24 cellular contexts compared by ENCODE assay signal in genomic region chr1:217472915-217473314, GRCh38.
"Had no signal": no experiment of that assay in that cellular context is flagged by ENCODE, and none has a peak within 500 bp of the region (broad histone marks: within the 10 kb centered on the region; RNA-seq: fewer than 3 reads in every experiment).

No MANE protein-coding gene starts in this region.

- H3K27me3 Mint-ChIP-seq: activated CD4-positive, alpha-beta T cell treated with anti-CD3 and anti-CD28 coated beads, Interleukin-2, amount 10 ng/mL, durations not matched to agents 7 days and 5 days; activated naive CD4-positive, alpha-beta T cell treated with anti-CD3 and anti-CD28 coated beads, Interleukin-2, amount 50 U/mL, for 24 hours; dendritic cell treated with granulocyte-macrophage colony-stimulating factor and Interleukin-4, amounts not matched to agents 40 ng/mL and 50 ng/mL, for 4 days; naive thymus-derived CD4-positive, alpha-beta T cell had no signal

- H3K4me3 Mint-ChIP-seq: activated CD4-positive, alpha-beta T cell treated with anti-CD3 and anti-CD28 coated beads, Interleukin-2, amount 10 ng/mL, durations not matched to agents 7 days and 5 days; activated CD8-positive, alpha-beta T cell treated with anti-CD3 and anti-CD28 coated beads, Interleukin-2, amount 10 ng/mL, durations not matched to agents 7 days and 5 days; activated naive CD4-positive, alpha-beta T cell treated with anti-CD3 and anti-CD28 coated beads, Interleukin-2, amount 50 U/mL, for 24 hours; dendritic cell treated with granulocyte-macrophage colony-stimulating factor and Interleukin-4, amounts not matched to agents 40 ng/mL and 50 ng/mL, for 4 days; naive thymus-derived CD4-positive, alpha-beta T cell; neural crest cell had no signal

- H3K9me3 Mint-ChIP-seq: activated CD4-positive, alpha-beta T cell treated with anti-CD3 and anti-CD28 coated beads, Interleukin-2, amount 10 ng/mL, durations not matched to agents 7 days and 5 days; activated naive CD4-positive, alpha-beta T cell treated with anti-CD3 and anti-CD28 coated beads, Interleukin-2, amount 50 U/mL, for 24 hours; dendritic cell treated with granulocyte-macrophage colony-stimulating factor and Interleukin-4, amounts not matched to agents 40 ng/mL and 50 ng/mL, for 4 days; naive thymus-derived CD4-positive, alpha-beta T cell; neural crest cell had no signal

- DNase-seq: activated CD4-positive, alpha-beta T cell treated with anti-CD3 and anti-CD28 coated beads, Interleukin-2, amount 10 ng/mL, durations not matched to agents 7 days and 5 days; activated CD8-positive, alpha-beta T cell treated with anti-CD3 and anti-CD28 coated beads, Interleukin-2, amount 10 ng/mL, durations not matched to agents 7 days and 5 days; activated gamma-delta T cell treated with Interleukin-2 at 50 U/mL for 16 hours; anterior cingulate cortex; body of pancreas; caudate nucleus; effector CD4-positive, alpha-beta T cell; esophagus squamous epithelium; heart left ventricle; kidney; naive thymus-derived CD4-positive, alpha-beta T cell; occipital lobe; sigmoid colon; stimulated activated CD4-positive, alpha-beta T cell treated with anti-CD3 and anti-CD28 coated beads, Interleukin-4, amount 100 ng/mL, for 1 hour; stimulated activated naive CD4-positive, alpha-beta T cell; testis; trophoblast cell; uterus had no signal

- H3K4me3 ChIP-seq: body of pancreas, esophagus squamous epithelium, heart left ventricle, lung, sigmoid colon, testis, uterus had no signal

- ATAC-seq: activated CD4-positive, CD25-positive, alpha-beta regulatory T cell treated with anti-CD3 and anti-CD28 coated beads, Interleukin-2, amount 50 U/mL, for 24 hours; activated CD8-positive, alpha-beta T cell treated with anti-CD3 and anti-CD28 coated beads, Interleukin-2, amount 10 ng/mL, durations not matched to agents 7 days and 5 days; body of pancreas; heart left ventricle; left lobe of liver; naive thymus-derived CD4-positive, alpha-beta T cell had no signal

- H3K4me1 Mint-ChIP-seq: activated CD4-positive, alpha-beta T cell treated with anti-CD3 and anti-CD28 coated beads, Interleukin-2, amount 10 ng/mL, durations not matched to agents 7 days and 5 days; activated naive CD4-positive, alpha-beta T cell treated with anti-CD3 and anti-CD28 coated beads, Interleukin-2, amount 50 U/mL, for 24 hours; naive thymus-derived CD4-positive, alpha-beta T cell; neural crest cell had no signal

- H3K27ac Mint-ChIP-seq: activated CD4-positive, alpha-beta T cell treated with anti-CD3 and anti-CD28 coated beads, Interleukin-2, amount 10 ng/mL, durations not matched to agents 7 days and 5 days; activated CD8-positive, alpha-beta T cell treated with anti-CD3 and anti-CD28 coated beads, Interleukin-2, amount 10 ng/mL, durations not matched to agents 7 days and 5 days; activated naive CD4-positive, alpha-beta T cell treated with anti-CD3 and anti-CD28 coated beads, Interleukin-2, amount 50 U/mL, for 24 hours; dendritic cell treated with granulocyte-macrophage colony-stimulating factor and Interleukin-4, amounts not matched to agents 40 ng/mL and 50 ng/mL, for 4 days; naive thymus-derived CD4-positive, alpha-beta T cell had no signal

- FAIRE-seq: kidney had no signal
